20 cellular contexts compared by ENCODE assay signal in genomic region chr4:65592089-65592488, GRCh38.
DNase-seq lines count a peak whose midpoint lies in the region; ATAC-seq, FAIRE-seq and TF ChIP-seq lines count a peak whose summit lies in the region.
"Had no signal": no experiment of that assay in that cellular context is flagged by ENCODE, and none has a peak within 500 bp of the region (broad histone marks: within the 10 kb centered on the region; RNA-seq: fewer than 3 reads in every experiment).

No MANE protein-coding gene starts in this region.

- no peaks in the 10 kb centered on the region for H4K20me1 ChIP-seq in neural progenitor cell (ENCODE audit: low read depth)

- H3K36me3 ChIP-seq in neural progenitor cell (no peaks in the 10 kb centered on the region), esophagus squamous epithelium (no peaks in the 10 kb centered on the region)
- H3K36me3 ChIP-seq: Peyer's patch had no signal

- H3K27ac Mint-ChIP-seq in neural progenitor cell = no peak overlapping the region
- H3K27ac Mint-ChIP-seq: IgD-negative memory B cell had no signal

- H3K9ac ChIP-seq in neural progenitor cell = no peak overlapping the region

- DNase-seq in NCI-H446 treated with DMSO at 0.1 percent for 48 hours (lab: John Stamatoyannopoulos, UW) (peak; percentile 51), iPS DF 19.7 (ENCODE audit: low read depth, low spot score) (peak; percentile 1), neural progenitor cell (ENCODE audit: low spot score) (peak; percentile 29), GM12891 (ENCODE audit: insufficient read length, low spot score) (no peak), esophagus squamous epithelium (lab: John Stamatoyannopoulos, UW) (no peak)
- DNase-seq: ACHN, DMS 273 treated with DMSO at 0.1 percent for 48 hours, DND-41, Kasumi-1, MG63, NCI-H1048, NCI-H1436, NCI-H2029, Peyer's patch had no signal

- TF ChIP-seq CTCF in neural progenitor cell (IDR thresholded peaks at IDR 0.05) (no peak), esophagus squamous epithelium (IDR thresholded peaks at IDR 0.05) (no peak)

- H3K79me2 ChIP-seq in neural progenitor cell (ENCODE audit: low read depth) = no peaks in the 10 kb centered on the region

- WGBS in esophagus squamous epithelium, 2 donors = 41 to 42% methylated on average over 3 of the region's 3 CpGs

- peaks cover 8% of the 10 kb centered on the region for H3F3A ChIP-seq in neural progenitor cell (ENCODE audit: low read depth)

- no peak overlapping the region for H2AFZ ChIP-seq in neural progenitor cell (replicated peaks)

- FAIRE-seq in GM12891 (lab: Jason Lieb, UNC) = no peak
- FAIRE-seq: HTR-8/SVneo had no signal

- H3K9me3 ChIP-seq in neural progenitor cell (ENCODE audit: low read depth) (no peaks in the 10 kb centered on the region), esophagus squamous epithelium (no peaks in the 10 kb centered on the region)
- H3K9me3 ChIP-seq: MG63, Peyer's patch had no signal

- H3K4me3 ChIP-seq in neural progenitor cell (no peak overlapping the region), esophagus squamous epithelium (no peak overlapping the region)
- H3K4me3 ChIP-seq: MG63, Peyer's patch had no signal

- H3K4me1 ChIP-seq in neural progenitor cell (peaks cover 37% of the 10 kb centered on the region), esophagus squamous epithelium (no peaks in the 10 kb centered on the region)
- H3K4me1 ChIP-seq: Peyer's patch had no signal

- no peak overlapping the region for H3K4me2 ChIP-seq in neural progenitor cell

- peaks cover 39% of the 10 kb centered on the region for H3K4me1 Mint-ChIP-seq in neural progenitor cell
- H3K4me1 Mint-ChIP-seq: IgD-negative memory B cell had no signal

- no peaks in the 10 kb centered on the region for H3K27me3 ChIP-seq in neural progenitor cell
- no peaks in the 10 kb centered on the region for H3K27me3 ChIP-seq in esophagus squamous epithelium
- H3K27me3 ChIP-seq: MG63, Peyer's patch had no signal

- TF ChIP-seq POLR2A in GM12891 (IDR thresholded peaks at IDR 0.05; ENCODE audit: low read depth, low read length) (no peak), esophagus squamous epithelium (IDR thresholded peaks at IDR 0.05) (no peak)

- ATAC-seq in esophagus mucosa (no peak), HG03342 (IDR thresholded peaks at IDR 0.05; ENCODE audit: unreplicated experiment) (no peak)
- ATAC-seq: Right ventricle myocardium inferior had no signal

- peaks cover 2% of the 10 kb centered on the region for H3K9me3 Mint-ChIP-seq in neural progenitor cell

- peaks cover 2% of the 10 kb centered on the region for H3K27me3 Mint-ChIP-seq in neural progenitor cell (ENCODE audit: insufficient read depth, low read depth)
- H3K27me3 Mint-ChIP-seq: IgD-negative memory B cell had no signal

- H3K27ac ChIP-seq in neural progenitor cell = no peak overlapping the region
- H3K27ac ChIP-seq in esophagus squamous epithelium = no peak overlapping the region
- H3K27ac ChIP-seq: C4-2B, Peyer's patch had no signal

- no peak overlapping the region for H3K4me3 Mint-ChIP-seq in neural progenitor cell
- H3K4me3 Mint-ChIP-seq: IgD-negative memory B cell had no signal

- intact Hi-C loops in esophagus squamous epithelium (cut with DNase I) = no loop called here

- no peaks in the 10 kb centered on the region for H3K36me3 Mint-ChIP-seq in neural progenitor cell
- H3K36me3 Mint-ChIP-seq: IgD-negative memory B cell had no signal

TF ChIP-seq in GM12891, 5 proteins besides CTCF, POLR2A, EP300 and RAD21:
- TF ChIP-seq POU2F2 (IDR thresholded peaks at IDR 0.05; ENCODE audit: low read depth, low read length) (no peak), SPI1 (IDR thresholded peaks at IDR 0.05; ENCODE audit: low read depth, low read length) (no peak), PAX5 (IDR thresholded peaks at IDR 0.05; ENCODE audit: insufficient read depth, low read length, severe bottlenecking) (no peak), TAF1 (IDR thresholded peaks at IDR 0.05; ENCODE audit: low read depth, low read length) (no peak), POLR2AphosphoS5 (IDR thresholded peaks at IDR 0.05; ENCODE audit: low read depth, low read length) (no peak)

Comparison
In these comparisons a context has a peak if more than half of its experiments do, and no peak if none do; other contexts are left out.
1. DNase-seq: peak in NCI-H446 treated with DMSO at 0.1 percent for 48 hours (single experiment), iPS DF 19.7 (single experiment) and neural progenitor cell (single experiment); none in GM12891 (single experiment) and esophagus squamous epithelium (single experiment).